In genomic region chr17:42566873-42567573, GRCh38 we compare ENCODE assay signal across 8 cellular contexts. TPM values are rescaled to one million over a fixed set of nuclear protein-coding genes. Genes with fewer than 3 reads are reported as not detected.
A peak's percentile ranks its signal among the peaks of the same experiment; 100 is the strongest.
DNase-seq lines count a peak whose midpoint lies in the region; ATAC-seq and TF ChIP-seq lines count a peak whose summit lies in the region.

Gene MLX (plus strand): TSS chr17:42567100. CDS start chr17:42567125, 25 bp downstream.

- H3K4me3 Mint-ChIP-seq in activated CD4-positive, alpha-beta T cell treated with anti-CD3 and anti-CD28 coated beads, Interleukin-2, amount 10 ng/mL, durations not matched to agents 7 days and 5 days: peak within 1 kb of the TSS; percentile 92

- peaks cover 45% of the 10 kb centered on the region for H3K4me1 Mint-ChIP-seq in activated CD4-positive, alpha-beta T cell treated with anti-CD3 and anti-CD28 coated beads, Interleukin-2, amount 10 ng/mL, durations not matched to agents 7 days and 5 days

- H3K4me3 ChIP-seq in coronary artery: peak within 1 kb of the TSS; percentile 87

- peak within 1 kb of the TSS; percentile 93 for H3K27ac ChIP-seq in 22Rv1
- H3K27ac ChIP-seq in coronary artery: peak within 1 kb of the TSS; percentile 86 to 93

- CTCF ChIA-PET in activated CD4-positive, alpha-beta T cell treated with anti-CD3 and anti-CD28 coated beads, Interleukin-2, amount 10 ng/mL, durations not matched to agents 7 days and 5 days (lab: Charles Lee): interaction anchor here (1.2 to 5.1 kb wide), 5 partner anchors 9 to 112 kb away, joined by 3 to 38 read pairs (median 4); partner anchors contain the start of gene PSMC3IP

- peak; percentile 61 for ATAC-seq in GM18867 (IDR thresholded peaks at IDR 0.05; ENCODE audit: unreplicated experiment)
- ATAC-seq in HG03460 (IDR thresholded peaks at IDR 0.05; ENCODE audit: unreplicated experiment): peak; percentile 49
- ATAC-seq in left lobe of liver: peak; percentile 68

- DNase-seq in NCI-H526 treated with DMSO at 0.1 percent for 48 hours (lab: John Stamatoyannopoulos, UW): peak; percentile 74
- DNase-seq in activated CD4-positive, alpha-beta T cell treated with anti-CD3 and anti-CD28 coated beads, Interleukin-2, amount 10 ng/mL, durations not matched to agents 7 days and 5 days: peak; percentile 91
- DNase-seq in coronary artery (ENCODE audit: low spot score): peak; percentile 96
- peak; percentile 97 for DNase-seq in left lobe of liver (ENCODE audit: low spot score)
- peak; percentile 91 for DNase-seq in stimulated activated CD4-positive, alpha-beta T cell treated with anti-CD3 and anti-CD28 coated beads, Interleukin-1b, Interleukin-23, amount 100 ng/mL, for 48 hours

- TF ChIP-seq CTCF in 22Rv1 (IDR thresholded peaks at IDR 0.05): no peak
- TF ChIP-seq CTCF in coronary artery (IDR thresholded peaks at IDR 0.05): no peak

- H3K36me3 Mint-ChIP-seq in activated CD4-positive, alpha-beta T cell treated with anti-CD3 and anti-CD28 coated beads, Interleukin-2, amount 10 ng/mL, durations not matched to agents 7 days and 5 days (ENCODE audit: low read depth): peaks cover 54% of the 10 kb centered on the region

- H3K9me3 Mint-ChIP-seq in activated CD4-positive, alpha-beta T cell treated with anti-CD3 and anti-CD28 coated beads, Interleukin-2, amount 10 ng/mL, durations not matched to agents 7 days and 5 days: no peaks in the 10 kb centered on the region

- H3K27ac Mint-ChIP-seq in activated CD4-positive, alpha-beta T cell treated with anti-CD3 and anti-CD28 coated beads, Interleukin-2, amount 10 ng/mL, durations not matched to agents 7 days and 5 days: peak within 1 kb of the TSS; percentile 95

- POLR2A ChIA-PET in activated CD4-positive, alpha-beta T cell treated with anti-CD3 and anti-CD28 coated beads, Interleukin-2, amount 10 ng/mL, durations not matched to agents 7 days and 5 days (lab: Charles Lee): interaction anchor here (0.8 kb wide), 1 partner anchor 10 kb away, joined by 3 read pairs; no protein-coding TSS in a partner anchor

- H3K27me3 Mint-ChIP-seq in activated CD4-positive, alpha-beta T cell treated with anti-CD3 and anti-CD28 coated beads, Interleukin-2, amount 10 ng/mL, durations not matched to agents 7 days and 5 days: no peaks in the 10 kb centered on the region

RNA-seq across cellular contexts. Expression of gene MLX, which starts in this region (rescaled TPM):
- total RNA-seq in activated CD4-positive, alpha-beta T cell treated with anti-CD3 and anti-CD28 coated beads, Interleukin-2, amount 10 ng/mL, durations not matched to agents 7 days and 5 days: 10 to 100 TPM; 56.7 to 62.3 TPM
- total RNA-seq in left lobe of liver: 38.7 TPM

Comparison
In these comparisons a context has a peak if more than half of its experiments do, and no peak if none do; other contexts are left out.
1. Peak in every context shown above with its lines: DNase-seq, ATAC-seq, H3K4me3 ChIP-seq and H3K27ac ChIP-seq.